28 cellular contexts compared by ENCODE assay signal in the genomic region with DNA sequence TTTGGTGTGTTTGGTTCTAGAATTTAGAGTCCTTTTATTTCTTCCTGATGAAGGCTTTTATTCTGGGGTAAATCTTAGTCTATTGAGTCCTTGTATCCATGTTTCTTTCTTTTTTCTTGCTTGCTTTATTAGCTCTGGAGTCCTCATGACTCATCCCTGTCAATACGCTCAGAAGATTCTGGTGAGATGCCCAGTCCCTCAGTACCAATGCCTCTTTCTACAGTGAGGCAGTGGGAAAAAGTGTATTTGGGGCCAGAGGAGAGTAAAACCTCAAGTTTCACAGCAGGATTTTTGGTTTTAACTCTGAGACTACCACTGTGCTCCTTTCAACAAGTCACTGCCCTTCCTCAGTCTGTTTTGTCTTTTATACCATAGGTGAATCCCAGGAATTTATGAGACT.
DNase-seq lines count a peak whose midpoint lies in the region; ATAC-seq, FAIRE-seq and TF ChIP-seq lines count a peak whose summit lies in the region.
"Had no signal": no experiment of that assay in that cellular context is flagged by ENCODE, and none has a peak within 500 bp of the region (broad histone marks: within the 10 kb centered on the region; RNA-seq: fewer than 3 reads in every experiment).

No MANE protein-coding gene starts in this region.

- no peaks in the 10 kb centered on the region for H3K36me3 ChIP-seq in GM23338 (ENCODE audit: insufficient read depth)
- H3K36me3 ChIP-seq: BLaER1, HAP-1, tibial artery had no signal

- no peak overlapping the region for H3K4me3 Mint-ChIP-seq in GM23338

- H3K4me3 ChIP-seq in GM23338: no peak overlapping the region
- no peak overlapping the region for H3K4me3 ChIP-seq in astrocyte of the cerebellum (ENCODE audit: low read depth, low read length)
- H3K4me3 ChIP-seq: BLaER1, dorsolateral prefrontal cortex, HAP-1, lung, tibial artery had no signal

- H3K27ac Mint-ChIP-seq in GM23338: peak overlapping the region; percentile 14; the same call in 1 of the 2 replicates

- no peak overlapping the region for H2AFZ ChIP-seq in GM23338

- H3K27ac ChIP-seq in GM23338 (ENCODE audit: low read depth): no peak overlapping the region
- H3K27ac ChIP-seq: BLaER1, dorsolateral prefrontal cortex, epithelial cell of prostate, tibial artery had no signal

- H3K4me1 ChIP-seq in GM23338 (ENCODE audit: insufficient read depth): no peaks in the 10 kb centered on the region
- H3K4me1 ChIP-seq: BLaER1, HAP-1, tibial artery had no signal

- H3F3A ChIP-seq in GM23338 (replicated peaks; ENCODE audit: low read depth): no peaks in the 10 kb centered on the region

- no peaks in the 10 kb centered on the region for H3K9me3 Mint-ChIP-seq in GM23338

- H3K27me3 ChIP-seq in GM23338 (ENCODE audit: insufficient read depth): no peaks in the 10 kb centered on the region
- H3K27me3 ChIP-seq: BLaER1, dorsolateral prefrontal cortex, tibial artery had no signal

- no peaks in the 10 kb centered on the region for H3K79me2 ChIP-seq in GM23338 (replicated peaks; ENCODE audit: insufficient read depth)

- H3K27me3 Mint-ChIP-seq in GM23338 (ENCODE audit: insufficient read depth, low read depth, poor library complexity): peaks cover 2% of the 10 kb centered on the region

- no peak for TF ChIP-seq CTCF in GM23338 (conservative IDR thresholded peaks at IDR 0.05; ENCODE audit: low read depth in 2 of 2)
- TF ChIP-seq CTCF in astrocyte of the cerebellum (IDR thresholded peaks at IDR 0.05; ENCODE audit: low read depth, low read length, missing control alignments): no peak

- in situ Hi-C loops in astrocyte of the cerebellum (cut with HindIII; ENCODE audit: low sequenced_read_pairs): no loop called here

- H3K4me2 ChIP-seq in GM23338: no peak overlapping the region
- H3K4me2 ChIP-seq: BLaER1 had no signal

- ATAC-seq in GM23338 (no peak), HG03196 (IDR thresholded peaks at IDR 0.05; ENCODE audit: unreplicated experiment) (no peak), HG02973 (IDR thresholded peaks at IDR 0.05; ENCODE audit: unreplicated experiment) (no peak), GM18870 (IDR thresholded peaks at IDR 0.05; ENCODE audit: unreplicated experiment) (no peak)

- H3K36me3 Mint-ChIP-seq in GM23338 (ENCODE audit: low read depth): no peaks in the 10 kb centered on the region

- H3K9me2 ChIP-seq in GM23338 (ENCODE audit: insufficient read depth): no peaks in the 10 kb centered on the region

- DNase-seq in A172 (ENCODE audit: low spot score) (peak; percentile 33), GM23338 (ENCODE audit: low spot score) (no peak), astrocyte of the cerebellum (ENCODE audit: low read depth) (peak; percentile 94), iris pigment epithelial cell (ENCODE audit: low read depth) (peak; percentile 10), GM19239 (ENCODE audit: insufficient read length, low spot score) (no peak)
- DNase-seq: activated CD4-positive, alpha-beta T cell treated with anti-CD3 and anti-CD28 coated beads for 1 hour; activated naive CD4-positive, alpha-beta T cell treated with Interleukin-2 at 50 U/mL for 16 hours; activated T-cell treated with anti-CD3 and anti-CD28 coated beads, Interleukin-2, amount 50 U/mL, for 48 hours; Calu3; dorsolateral prefrontal cortex; kidney; MV-4-11; NCI-H1694 treated with DMSO at 0.1 percent for 48 hours; NCI-H774; occipital lobe; SHP77; stimulated activated CD4-positive, alpha-beta T cell treated with anti-CD3 and anti-CD28 coated beads, Interleukin-2, amount 100 ng/mL, for 48 hours; stimulated activated naive CD4-positive, alpha-beta T cell; tibial artery had no signal

- H3K4me1 Mint-ChIP-seq in GM23338: peaks cover 10% of the 10 kb centered on the region; the same call in 2 of the 3 replicates

- no peak for FAIRE-seq in GM19239 (lab: Jason Lieb, UNC)
- FAIRE-seq: A204.1, frontal cortex, kidney had no signal

- no peaks in the 10 kb centered on the region for H4K20me1 ChIP-seq in GM23338 (replicated peaks; ENCODE audit: insufficient read depth)
- H4K20me1 ChIP-seq: BLaER1 had no signal

TF ChIP-seq in GM23338, 12 proteins besides CTCF, POLR2A, EP300 and RAD21:
- TF ChIP-seq ZNF331 (CRISPR knock-in tag; IDR thresholded peaks at IDR 0.05; ENCODE audit: low read depth) (no peak), NANOG (IDR thresholded peaks at IDR 0.05; ENCODE audit: borderline replicate concordance) (no peak), POLR2AphosphoS5 (IDR thresholded peaks at IDR 0.05; ENCODE audit: low read depth) (no peak), CREB1 (CRISPR knock-in tag; IDR thresholded peaks at IDR 0.05; ENCODE audit: low read depth) (no peak), JUNB (IDR thresholded peaks at IDR 0.05; ENCODE audit: unreplicated experiment) (no peak)
- TF ChIP-seq, protein P1, sequence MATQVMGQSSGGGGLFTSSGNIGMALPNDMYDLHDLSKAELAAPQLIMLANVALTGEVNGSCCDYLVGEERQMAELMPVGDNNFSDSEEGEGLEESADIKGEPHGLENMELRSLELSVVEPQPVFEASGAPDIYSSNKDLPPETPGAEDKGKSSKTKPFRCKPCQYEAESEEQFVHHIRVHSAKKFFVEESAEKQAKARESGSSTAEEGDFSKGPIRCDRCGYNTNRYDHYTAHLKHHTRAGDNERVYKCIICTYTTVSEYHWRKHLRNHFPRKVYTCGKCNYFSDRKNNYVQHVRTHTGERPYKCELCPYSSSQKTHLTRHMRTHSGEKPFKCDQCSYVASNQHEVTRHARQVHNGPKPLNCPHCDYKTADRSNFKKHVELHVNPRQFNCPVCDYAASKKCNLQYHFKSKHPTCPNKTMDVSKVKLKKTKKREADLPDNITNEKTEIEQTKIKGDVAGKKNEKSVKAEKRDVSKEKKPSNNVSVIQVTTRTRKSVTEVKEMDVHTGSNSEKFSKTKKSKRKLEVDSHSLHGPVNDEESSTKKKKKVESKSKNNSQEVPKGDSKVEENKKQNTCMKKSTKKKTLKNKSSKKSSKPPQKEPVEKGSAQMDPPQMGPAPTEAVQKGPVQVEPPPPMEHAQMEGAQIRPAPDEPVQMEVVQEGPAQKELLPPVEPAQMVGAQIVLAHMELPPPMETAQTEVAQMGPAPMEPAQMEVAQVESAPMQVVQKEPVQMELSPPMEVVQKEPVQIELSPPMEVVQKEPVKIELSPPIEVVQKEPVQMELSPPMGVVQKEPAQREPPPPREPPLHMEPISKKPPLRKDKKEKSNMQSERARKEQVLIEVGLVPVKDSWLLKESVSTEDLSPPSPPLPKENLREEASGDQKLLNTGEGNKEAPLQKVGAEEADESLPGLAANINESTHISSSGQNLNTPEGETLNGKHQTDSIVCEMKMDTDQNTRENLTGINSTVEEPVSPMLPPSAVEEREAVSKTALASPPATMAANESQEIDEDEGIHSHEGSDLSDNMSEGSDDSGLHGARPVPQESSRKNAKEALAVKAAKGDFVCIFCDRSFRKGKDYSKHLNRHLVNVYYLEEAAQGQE (IDR thresholded peaks at IDR 0.05; ENCODE audit: unreplicated experiment): no peak
- TF ChIP-seq, protein P2, sequence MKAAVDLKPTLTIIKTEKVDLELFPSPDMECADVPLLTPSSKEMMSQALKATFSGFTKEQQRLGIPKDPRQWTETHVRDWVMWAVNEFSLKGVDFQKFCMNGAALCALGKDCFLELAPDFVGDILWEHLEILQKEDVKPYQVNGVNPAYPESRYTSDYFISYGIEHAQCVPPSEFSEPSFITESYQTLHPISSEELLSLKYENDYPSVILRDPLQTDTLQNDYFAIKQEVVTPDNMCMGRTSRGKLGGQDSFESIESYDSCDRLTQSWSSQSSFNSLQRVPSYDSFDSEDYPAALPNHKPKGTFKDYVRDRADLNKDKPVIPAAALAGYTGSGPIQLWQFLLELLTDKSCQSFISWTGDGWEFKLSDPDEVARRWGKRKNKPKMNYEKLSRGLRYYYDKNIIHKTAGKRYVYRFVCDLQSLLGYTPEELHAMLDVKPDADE (IDR thresholded peaks at IDR 0.05): no peak
TF ChIP-seq in GM23338: peak in this region for 0.

Comparison
In these comparisons a context has a peak if more than half of its experiments do, and no peak if none do; other contexts are left out.
1. DNase-seq: peak in A172 (single experiment), astrocyte of the cerebellum (single experiment) and iris pigment epithelial cell (single experiment); none in GM23338 (single experiment) and GM19239 (single experiment).